Comparison of ENCODE assay signal across 28 cellular contexts in the genomic region with DNA sequence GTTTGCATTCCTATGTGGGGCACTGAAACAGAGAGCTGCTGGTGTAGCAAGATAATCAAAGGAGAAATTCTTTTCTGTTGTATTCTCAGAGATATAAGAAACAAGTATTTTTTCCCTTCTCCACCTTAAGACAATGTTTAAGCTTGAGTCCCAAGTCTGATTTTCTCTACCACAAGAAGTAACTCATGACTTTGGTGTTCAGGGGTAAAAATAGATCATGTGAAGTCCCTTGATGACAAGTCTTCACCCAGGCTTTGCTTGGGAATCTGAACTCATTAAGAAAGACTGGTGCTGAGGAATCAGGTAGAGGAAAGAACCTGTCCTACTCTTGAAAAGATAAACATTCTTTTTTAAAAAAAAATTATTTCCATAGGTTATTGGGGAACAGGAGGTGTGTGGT.
DNase-seq lines count a peak whose midpoint lies in the region; ATAC-seq, FAIRE-seq and TF ChIP-seq lines count a peak whose summit lies in the region.
"Had no signal": no experiment of that assay in that cellular context is flagged by ENCODE, and none has a peak within 500 bp of the region (broad histone marks: within the 10 kb centered on the region; RNA-seq: fewer than 3 reads in every experiment).

No MANE protein-coding gene starts in this region.

- H3K36me3 Mint-ChIP-seq in astrocyte (ENCODE audit: low read depth, unreplicated experiment): no peaks in the 10 kb centered on the region
- H3K36me3 Mint-ChIP-seq: CD4-positive, alpha-beta memory T cell had no signal

- no peak overlapping the region for H3K27ac Mint-ChIP-seq in astrocyte (ENCODE audit: unreplicated experiment)
- H3K27ac Mint-ChIP-seq: CD4-positive, alpha-beta memory T cell had no signal

- no peaks in the 10 kb centered on the region for H3K9me3 ChIP-seq in astrocyte (ENCODE audit: insufficient read depth, low read depth, low read length)
- H3K9me3 ChIP-seq in psoas muscle: no peaks in the 10 kb centered on the region
- H3K9me3 ChIP-seq: Caco-2, SJCRH30 had no signal

- H3K4me3 ChIP-seq in AG10803 (ENCODE audit: low read length): no peak overlapping the region
- no peak overlapping the region for H3K4me3 ChIP-seq in astrocyte (ENCODE audit: insufficient read depth, low read depth, low read length)
- no peak overlapping the region for H3K4me3 ChIP-seq in fibroblast of the aortic adventitia (ENCODE audit: low read depth, low read length)
- no peak overlapping the region for H3K4me3 ChIP-seq in psoas muscle
- no peak overlapping the region for H3K4me3 ChIP-seq in foreskin fibroblast (ENCODE audit: low read depth in 1 of 2, low read length in 2 of 2)
- H3K4me3 ChIP-seq: PC-9, SJCRH30 had no signal

- H3K27me3 ChIP-seq in astrocyte (ENCODE audit: insufficient read depth, low read length) (no peaks in the 10 kb centered on the region), psoas muscle (ENCODE audit: insufficient read depth in 3 of 3, low read length in 2 of 3) (no peaks in the 10 kb centered on the region)

- H3K9me3 Mint-ChIP-seq in astrocyte (ENCODE audit: unreplicated experiment): no peaks in the 10 kb centered on the region

- no peaks in the 10 kb centered on the region for H3K36me3 ChIP-seq in astrocyte (ENCODE audit: insufficient read depth, low read length)
- H3K36me3 ChIP-seq in psoas muscle (ENCODE audit: insufficient read depth in 1 of 2, low read depth in 1 of 2): no peaks in the 10 kb centered on the region
- H3K36me3 ChIP-seq: SJCRH30 had no signal

- peaks cover 23% of the 10 kb centered on the region for H3K4me1 Mint-ChIP-seq in astrocyte (ENCODE audit: low read depth, unreplicated experiment)
- H3K4me1 Mint-ChIP-seq: CD4-positive, alpha-beta memory T cell had no signal

- no peak for FAIRE-seq in astrocyte (lab: Jason Lieb, UNC)
- FAIRE-seq: GM12891, H1 had no signal

- DNase-seq in AG10803 (ENCODE audit: low read depth): peak; percentile 8
- DNase-seq in astrocyte (ENCODE audit: low read depth): peak; percentile 29
- peak; percentile 15 for DNase-seq in fibroblast of the aortic adventitia (ENCODE audit: low read depth)
- no peak for DNase-seq in psoas muscle
- no peak for DNase-seq in foreskin fibroblast
- no peak for DNase-seq in HUDEP-2 (lab: John Stamatoyannopoulos, UW; ENCODE audit: unreplicated experiment in 76 of 76)
- DNase-seq in nucleus accumbens (lab: John Stamatoyannopoulos, UW): no peak
- DNase-seq: 8988T; C1 segment of cervical spinal cord; Caco-2; CD4-positive, alpha-beta memory T cell; EL; GDM1; HCEC 1CT; NCI-H1048; NCI-H1417; NCI-H1694; NCI-H2029 treated with DMSO at 0.1 percent for 48 hours; NCI-H446 treated with DMSO at 0.1 percent for 48 hours; NCI-H526; NCI-H82; NK-92 treated with Interleukin-12 subunit alpha and Interleukin-12 subunit beta, amount 100 ng/mL, for 24 hours; PC-9; SJCRH30 had no signal

- no peak overlapping the region for H3K4me2 ChIP-seq in astrocyte (ENCODE audit: low read length)
- H3K4me2 ChIP-seq: PC-9 had no signal

- H3K27me3 Mint-ChIP-seq in astrocyte (ENCODE audit: low read depth, unreplicated experiment): peaks cover 3% of the 10 kb centered on the region

- no peaks in the 10 kb centered on the region for H3K79me2 ChIP-seq in astrocyte (ENCODE audit: insufficient read depth, low read length)

- no peak overlapping the region for H3K27ac ChIP-seq in astrocyte (ENCODE audit: low read depth, low read length)
- no peak overlapping the region for H3K27ac ChIP-seq in psoas muscle
- H3K27ac ChIP-seq: PC-9, SJCRH30 had no signal

- H3K9ac ChIP-seq in astrocyte (ENCODE audit: low read length): no peak overlapping the region

- no peak for TF ChIP-seq CTCF in AG10803 (conservative IDR thresholded peaks at IDR 0.05; ENCODE audit: low read length)
- no peak for TF ChIP-seq CTCF in astrocyte (IDR thresholded peaks at IDR 0.05; ENCODE audit: insufficient read depth, low read depth, low read length)
- TF ChIP-seq CTCF in fibroblast of the aortic adventitia (IDR thresholded peaks at IDR 0.05; ENCODE audit: insufficient read depth, low read length): no peak
- TF ChIP-seq CTCF in psoas muscle (IDR thresholded peaks at IDR 0.05): no peak
- no peak for TF ChIP-seq CTCF in foreskin fibroblast (IDR thresholded peaks at IDR 0.05; ENCODE audit: low read depth, low read length)

- H2AFZ ChIP-seq in astrocyte (ENCODE audit: low read depth, low read length): no peak overlapping the region
- H2AFZ ChIP-seq: PC-9 had no signal

- H3K4me1 ChIP-seq in astrocyte (ENCODE audit: insufficient read depth, low read length) (peaks cover 13% of the 10 kb centered on the region), psoas muscle (peaks cover 6% of the 10 kb centered on the region)
- H3K4me1 ChIP-seq: Caco-2 had no signal

- peak in 3 of 4 donors; percentile 29 to 48 (median 45) for ATAC-seq in psoas muscle
- no peak for ATAC-seq in HG02759 (IDR thresholded peaks at IDR 0.05; ENCODE audit: unreplicated experiment)
- ATAC-seq: Right ventricle myocardium inferior had no signal

- intact Hi-C loops in psoas muscle (cut with DNase I): no loop called here

- H4K20me1 ChIP-seq in astrocyte (ENCODE audit: insufficient read depth, low read length): no peaks in the 10 kb centered on the region

- H3K4me3 Mint-ChIP-seq in astrocyte (ENCODE audit: unreplicated experiment): no peak overlapping the region
- H3K4me3 Mint-ChIP-seq: CD4-positive, alpha-beta memory T cell had no signal

Comparison
In these comparisons a context has a peak if more than half of its experiments do, and no peak if none do; other contexts are left out.
1. DNase-seq: peak in AG10803 (single experiment), astrocyte (single experiment) and fibroblast of the aortic adventitia (single experiment); none in psoas muscle (0 of 2), foreskin fibroblast (0 of 2), HUDEP-2 (0 of 76) and nucleus accumbens (0 of 56).